16 cellular contexts compared by ENCODE assay signal in the genomic region with DNA sequence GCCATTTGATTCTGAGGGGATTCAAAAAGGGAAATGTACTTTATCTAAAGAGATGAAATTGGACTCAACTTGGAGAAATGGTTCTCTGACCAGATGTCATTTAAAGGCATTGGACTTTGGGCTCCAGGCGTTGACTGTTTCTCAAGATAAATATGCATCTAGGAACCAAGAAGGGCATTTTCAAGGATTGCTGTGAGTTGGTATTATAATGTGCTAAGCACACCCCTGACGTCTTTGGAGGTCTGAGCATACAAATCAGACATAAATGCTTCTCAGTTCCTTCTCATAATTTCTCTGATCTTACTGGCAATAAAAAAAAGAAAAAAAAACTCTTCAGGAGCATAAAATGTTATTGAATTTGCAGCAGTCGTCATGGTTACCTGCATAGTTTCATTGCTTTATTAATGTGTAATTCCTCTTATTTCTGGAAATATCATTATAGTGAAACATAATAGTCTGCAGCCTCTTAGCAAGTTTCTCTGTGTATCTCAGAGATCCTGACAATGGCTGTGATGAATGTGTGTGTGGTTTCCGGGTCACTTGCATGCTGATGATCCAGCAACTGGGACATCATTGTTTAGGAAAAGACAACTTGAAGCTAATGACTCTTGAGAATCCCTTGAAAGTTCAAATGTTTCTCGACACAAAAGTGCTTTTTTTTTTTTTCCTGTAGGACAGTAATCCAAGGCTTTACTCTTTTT.
DNase-seq lines count a peak whose midpoint lies in the region; ATAC-seq and TF ChIP-seq lines count a peak whose summit lies in the region.
"Had no signal": no experiment of that assay in that cellular context is flagged by ENCODE, and none has a peak within 500 bp of the region (broad histone marks: within the 10 kb centered on the region; RNA-seq: fewer than 3 reads in every experiment).

No MANE protein-coding gene starts in this region.

- H3K4me1 Mint-ChIP-seq in activated naive CD4-positive, alpha-beta T cell treated with anti-CD3 and anti-CD28 coated beads for 36 hours (ENCODE audit: low read depth) = peaks cover 21% of the 10 kb centered on the region
- peaks cover 14% of the 10 kb centered on the region for H3K4me1 Mint-ChIP-seq in type B pancreatic cell (ENCODE audit: unreplicated experiment)
- H3K4me1 Mint-ChIP-seq: activated B cell treated with CpG ODN at 0.5 μM for 24 hours; central memory CD8-positive, alpha-beta T cell; GM23338 had no signal

- H3K9me3 Mint-ChIP-seq in activated naive CD4-positive, alpha-beta T cell treated with anti-CD3 and anti-CD28 coated beads for 36 hours = peaks cover 3% of the 10 kb centered on the region
- no peaks in the 10 kb centered on the region for H3K9me3 Mint-ChIP-seq in type B pancreatic cell
- H3K9me3 Mint-ChIP-seq: activated B cell treated with CpG ODN at 0.5 μM for 24 hours; central memory CD8-positive, alpha-beta T cell; GM23338 had no signal

- H3K36me3 Mint-ChIP-seq in activated naive CD4-positive, alpha-beta T cell treated with anti-CD3 and anti-CD28 coated beads for 36 hours (ENCODE audit: low read depth) = peaks cover 9% of the 10 kb centered on the region
- H3K36me3 Mint-ChIP-seq in type B pancreatic cell = peaks cover 7% of the 10 kb centered on the region

- intact Hi-C loops in activated naive CD4-positive, alpha-beta T cell treated with anti-CD3 and anti-CD28 coated beads for 36 hours (cut with micrococcal nuclease) = no loop called here

- no peak overlapping the region for H3K27ac Mint-ChIP-seq in activated naive CD4-positive, alpha-beta T cell treated with anti-CD3 and anti-CD28 coated beads for 36 hours
- H3K27ac Mint-ChIP-seq in type B pancreatic cell = no peak overlapping the region
- H3K27ac Mint-ChIP-seq: activated B cell treated with CpG ODN at 0.5 μM for 24 hours, GM23338 had no signal

- no peak overlapping the region for H3K4me3 Mint-ChIP-seq in activated naive CD4-positive, alpha-beta T cell treated with anti-CD3 and anti-CD28 coated beads for 36 hours
- no peak overlapping the region for H3K4me3 Mint-ChIP-seq in type B pancreatic cell
- H3K4me3 Mint-ChIP-seq: activated B cell treated with CpG ODN at 0.5 μM for 24 hours; central memory CD8-positive, alpha-beta T cell; GM23338 had no signal

- in situ Hi-C loops in SK-MEL-5 (cut with HindIII; ENCODE audit: low pct_unique_long_range_greater_than_20kb, low sequenced_read_pairs) = no loop called here

- ATAC-seq in HG02571 (IDR thresholded peaks at IDR 0.05; ENCODE audit: unreplicated experiment) = no peak
- ATAC-seq: gastrocnemius medialis, GM23338, right cardiac atrium had no signal

- DNase-seq in Daoy (ENCODE audit: low read depth) (peak; percentile 54), SK-MEL-5 (ENCODE audit: low read depth, low spot score) (peak; percentile 6), foreskin melanocyte (peak; percentile 56), retina (peak; percentile 68), type B pancreatic cell (ENCODE audit: extremely low spot score, unreplicated experiment) (no peak)
- DNase-seq in activated naive CD4-positive, alpha-beta T cell treated with anti-CD3 and anti-CD28 coated beads for 36 hours = no peak
- DNase-seq: activated B cell treated with CpG ODN at 0.5 μM for 24 hours; activated CD8-positive, alpha-beta memory T cell treated with anti-CD3 and anti-CD28 coated beads for 24 hours; gastrocnemius medialis; mammary epithelial cell; NCI-H446 treated with DMSO at 0.1 percent for 48 hours; right cardiac atrium; stimulated activated CD4-positive, alpha-beta T cell treated with anti-CD3 and anti-CD28 coated beads, Interleukin-4, amount 100 ng/mL, for 1 hour had no signal

- CTCF ChIA-PET in activated naive CD4-positive, alpha-beta T cell treated with anti-CD3 and anti-CD28 coated beads for 36 hours (lab: Charles Lee) = no interaction called here

- TF ChIP-seq CTCF in type B pancreatic cell (conservative IDR thresholded peaks at IDR 0.05) = no peak

- H3K27me3 Mint-ChIP-seq in activated naive CD4-positive, alpha-beta T cell treated with anti-CD3 and anti-CD28 coated beads for 36 hours (ENCODE audit: low read depth) = no peaks in the 10 kb centered on the region
- H3K27me3 Mint-ChIP-seq in type B pancreatic cell = no peaks in the 10 kb centered on the region
- H3K27me3 Mint-ChIP-seq: activated B cell treated with CpG ODN at 0.5 μM for 24 hours; central memory CD8-positive, alpha-beta T cell had no signal

Comparison
In these comparisons a context has a peak if more than half of its experiments do, and no peak if none do; other contexts are left out.
1. DNase-seq: peak in Daoy (single experiment), SK-MEL-5 (single experiment), foreskin melanocyte (single experiment) and retina (single experiment); none in activated naive CD4-positive, alpha-beta T cell treated with anti-CD3 and anti-CD28 coated beads for 36 hours (single experiment) and type B pancreatic cell (single experiment).